ENCODE assay signal across 1 cellular context in the genomic region with DNA sequence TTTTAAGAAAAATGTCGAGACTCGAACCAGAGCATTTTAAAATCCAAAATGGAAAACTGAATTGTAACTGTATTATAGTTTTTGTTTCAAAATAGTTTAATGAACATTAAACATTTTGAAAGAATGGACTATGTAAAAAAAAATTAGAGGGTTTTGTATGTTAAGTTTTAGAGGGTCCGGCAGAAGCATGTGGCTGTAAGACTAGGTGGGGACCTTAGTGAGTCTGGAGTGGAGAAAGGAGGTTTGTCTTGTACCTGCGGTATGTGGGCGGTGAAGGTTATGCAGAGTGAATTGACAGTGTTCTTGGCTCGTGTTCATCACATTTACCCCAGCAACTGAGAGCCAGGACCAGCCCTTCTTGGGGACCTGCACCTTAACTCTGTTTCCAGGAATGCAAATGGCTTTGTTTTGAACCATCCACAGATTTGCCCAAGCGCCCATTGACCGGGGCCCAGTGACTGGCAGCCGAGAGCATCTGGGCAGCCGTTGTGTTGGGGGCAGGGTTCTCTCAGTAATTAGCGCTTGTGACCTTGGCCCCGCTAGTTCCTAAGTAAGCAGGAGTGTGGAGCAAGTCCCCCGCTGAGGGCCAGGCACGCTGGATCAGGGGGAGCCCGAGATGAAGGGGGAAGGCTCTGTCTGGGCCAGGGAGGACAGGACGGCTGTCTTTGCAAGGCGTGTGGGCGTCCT.
TF ChIP-seq lines count a peak whose summit lies in the region.

No MANE protein-coding gene starts in this region.

TF ChIP-seq in HepG2, 621 proteins besides CTCF, POLR2A, EP300 and RAD21 (continued from another document and continues in another):
- TF ChIP-seq FOXP1 (IDR thresholded peaks at IDR 0.05) (no peak), FOXP1 (CRISPR knock-in tag; IDR thresholded peaks at IDR 0.05) (peak; percentile 83), STAT5B (CRISPR knock-in tag; IDR thresholded peaks at IDR 0.05) (peak; percentile 61; the same call in 1 of the 2 replicates), ATF7-NPFF (CRISPR knock-in tag; IDR thresholded peaks at IDR 0.05; ENCODE audit: low read depth) (peak; percentile 80), ZMYM4 (CRISPR knock-in tag; IDR thresholded peaks at IDR 0.05) (peak; percentile 80; the same call in 1 of the 2 replicates), ZNF569 (CRISPR knock-in tag; IDR thresholded peaks at IDR 0.05; ENCODE audit: borderline replicate concordance) (no peak), ELF4 (CRISPR knock-in tag; IDR thresholded peaks at IDR 0.05; ENCODE audit: borderline replicate concordance) (0 out of 2 replicates have a peak, but pooled peaks have one; percentile 42), SATB2 (CRISPR knock-in tag; IDR thresholded peaks at IDR 0.05) (no peak), NCOA1 (CRISPR knock-in tag; IDR thresholded peaks at IDR 0.05) (no peak), MZF1 (CRISPR knock-in tag; IDR thresholded peaks at IDR 0.05; ENCODE audit: borderline replicate concordance) (no peak), PITX1 (CRISPR knock-in tag; IDR thresholded peaks at IDR 0.05) (peak; percentile 83), HNRNPK (IDR thresholded peaks at IDR 0.05; ENCODE audit: low read depth, low read length, poor library complexity, severe bottlenecking) (peak; percentile 11), SNRNP70 (IDR thresholded peaks at IDR 0.05; ENCODE audit: low read depth, low read length) (no peak), ZNF724P (CRISPR knock-in tag; IDR thresholded peaks at IDR 0.05; ENCODE audit: borderline replicate concordance) (peak; percentile 33; the same call in 1 of the 2 replicates), RBAK (CRISPR knock-in tag; IDR thresholded peaks at IDR 0.05) (no peak), NCOR1 (IDR thresholded peaks at IDR 0.05; ENCODE audit: borderline replicate concordance, low read length) (0 out of 2 replicates have a peak, but pooled peaks have one; percentile 30), SIX4 (CRISPR knock-in tag; IDR thresholded peaks at IDR 0.05) (no peak), ZNF615 (CRISPR knock-in tag; IDR thresholded peaks at IDR 0.05; ENCODE audit: borderline replicate concordance) (no peak), FOXA1 (IDR thresholded peaks at IDR 0.05) (no peak), FOXA1 (CRISPR knock-in tag; IDR thresholded peaks at IDR 0.05) (peak; percentile 74), ZNF616 (CRISPR knock-in tag; IDR thresholded peaks at IDR 0.05; ENCODE audit: low read depth) (0 out of 2 replicates have a peak, but pooled peaks have one; percentile 60), ZNF382 (CRISPR knock-in tag; IDR thresholded peaks at IDR 0.05; ENCODE audit: borderline replicate concordance) (no peak), YY1 (IDR thresholded peaks at IDR 0.05; ENCODE audit: insufficient read depth, insufficient replicate concordance, low read depth, low read length) (peak; percentile 48), PRPF4 (IDR thresholded peaks at IDR 0.05; ENCODE audit: low read depth, low read length, poor library complexity, severe bottlenecking) (no peak)
- TF ChIP-seq, protein P1, sequence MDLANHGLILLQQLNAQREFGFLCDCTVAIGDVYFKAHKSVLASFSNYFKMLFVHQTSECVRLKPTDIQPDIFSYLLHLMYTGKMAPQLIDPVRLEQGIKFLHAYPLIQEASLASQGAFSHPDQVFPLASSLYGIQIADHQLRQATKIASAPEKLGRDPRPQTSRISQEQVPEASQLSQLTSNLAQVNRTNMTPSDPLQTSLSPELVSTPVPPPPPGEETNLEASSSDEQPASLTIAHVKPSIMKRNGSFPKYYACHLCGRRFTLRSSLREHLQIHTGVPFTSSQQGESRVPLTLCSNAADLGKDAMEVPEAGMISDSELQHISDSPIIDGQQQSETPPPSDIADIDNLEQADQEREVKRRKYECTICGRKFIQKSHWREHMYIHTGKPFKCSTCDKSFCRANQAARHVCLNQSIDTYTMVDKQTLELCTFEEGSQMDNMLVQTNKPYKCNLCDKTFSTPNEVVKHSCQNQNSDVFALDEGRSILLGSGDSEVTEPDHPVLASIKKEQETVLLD (CRISPR knock-in tag; IDR thresholded peaks at IDR 0.05; ENCODE audit: low read depth): no peak
- TF ChIP-seq, protein P2, sequence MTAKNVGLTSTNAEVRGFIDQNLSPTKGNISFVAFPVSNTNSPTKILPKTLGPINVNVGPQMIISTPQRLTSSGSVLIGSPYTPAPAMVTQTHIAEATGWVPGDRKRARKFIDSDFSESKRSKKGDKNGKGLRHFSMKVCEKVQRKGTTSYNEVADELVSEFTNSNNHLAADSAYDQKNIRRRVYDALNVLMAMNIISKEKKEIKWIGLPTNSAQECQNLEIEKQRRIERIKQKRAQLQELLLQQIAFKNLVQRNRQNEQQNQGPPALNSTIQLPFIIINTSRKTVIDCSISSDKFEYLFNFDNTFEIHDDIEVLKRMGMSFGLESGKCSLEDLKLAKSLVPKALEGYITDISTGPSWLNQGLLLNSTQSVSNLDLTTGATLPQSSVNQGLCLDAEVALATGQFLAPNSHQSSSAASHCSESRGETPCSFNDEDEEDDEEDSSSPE (CRISPR knock-in tag; IDR thresholded peaks at IDR 0.05): no peak; the same call in 1 of the 2 replicates
- TF ChIP-seq, protein P3, sequence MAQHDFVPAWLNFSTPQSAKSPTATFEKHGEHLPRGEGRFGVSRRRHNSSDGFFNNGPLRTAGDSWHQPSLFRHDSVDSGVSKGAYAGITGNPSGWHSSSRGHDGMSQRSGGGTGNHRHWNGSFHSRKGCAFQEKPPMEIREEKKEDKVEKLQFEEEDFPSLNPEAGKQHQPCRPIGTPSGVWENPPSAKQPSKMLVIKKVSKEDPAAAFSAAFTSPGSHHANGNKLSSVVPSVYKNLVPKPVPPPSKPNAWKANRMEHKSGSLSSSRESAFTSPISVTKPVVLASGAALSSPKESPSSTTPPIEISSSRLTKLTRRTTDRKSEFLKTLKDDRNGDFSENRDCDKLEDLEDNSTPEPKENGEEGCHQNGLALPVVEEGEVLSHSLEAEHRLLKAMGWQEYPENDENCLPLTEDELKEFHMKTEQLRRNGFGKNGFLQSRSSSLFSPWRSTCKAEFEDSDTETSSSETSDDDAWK (CRISPR knock-in tag; IDR thresholded peaks at IDR 0.05): no peak
- TF ChIP-seq, protein P4, sequence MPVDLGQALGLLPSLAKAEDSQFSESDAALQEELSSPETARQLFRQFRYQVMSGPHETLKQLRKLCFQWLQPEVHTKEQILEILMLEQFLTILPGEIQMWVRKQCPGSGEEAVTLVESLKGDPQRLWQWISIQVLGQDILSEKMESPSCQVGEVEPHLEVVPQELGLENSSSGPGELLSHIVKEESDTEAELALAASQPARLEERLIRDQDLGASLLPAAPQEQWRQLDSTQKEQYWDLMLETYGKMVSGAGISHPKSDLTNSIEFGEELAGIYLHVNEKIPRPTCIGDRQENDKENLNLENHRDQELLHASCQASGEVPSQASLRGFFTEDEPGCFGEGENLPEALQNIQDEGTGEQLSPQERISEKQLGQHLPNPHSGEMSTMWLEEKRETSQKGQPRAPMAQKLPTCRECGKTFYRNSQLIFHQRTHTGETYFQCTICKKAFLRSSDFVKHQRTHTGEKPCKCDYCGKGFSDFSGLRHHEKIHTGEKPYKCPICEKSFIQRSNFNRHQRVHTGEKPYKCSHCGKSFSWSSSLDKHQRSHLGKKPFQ (CRISPR knock-in tag; IDR thresholded peaks at IDR 0.05; ENCODE audit: insufficient replicate concordance): peak; percentile 94
- TF ChIP-seq, protein P5, sequence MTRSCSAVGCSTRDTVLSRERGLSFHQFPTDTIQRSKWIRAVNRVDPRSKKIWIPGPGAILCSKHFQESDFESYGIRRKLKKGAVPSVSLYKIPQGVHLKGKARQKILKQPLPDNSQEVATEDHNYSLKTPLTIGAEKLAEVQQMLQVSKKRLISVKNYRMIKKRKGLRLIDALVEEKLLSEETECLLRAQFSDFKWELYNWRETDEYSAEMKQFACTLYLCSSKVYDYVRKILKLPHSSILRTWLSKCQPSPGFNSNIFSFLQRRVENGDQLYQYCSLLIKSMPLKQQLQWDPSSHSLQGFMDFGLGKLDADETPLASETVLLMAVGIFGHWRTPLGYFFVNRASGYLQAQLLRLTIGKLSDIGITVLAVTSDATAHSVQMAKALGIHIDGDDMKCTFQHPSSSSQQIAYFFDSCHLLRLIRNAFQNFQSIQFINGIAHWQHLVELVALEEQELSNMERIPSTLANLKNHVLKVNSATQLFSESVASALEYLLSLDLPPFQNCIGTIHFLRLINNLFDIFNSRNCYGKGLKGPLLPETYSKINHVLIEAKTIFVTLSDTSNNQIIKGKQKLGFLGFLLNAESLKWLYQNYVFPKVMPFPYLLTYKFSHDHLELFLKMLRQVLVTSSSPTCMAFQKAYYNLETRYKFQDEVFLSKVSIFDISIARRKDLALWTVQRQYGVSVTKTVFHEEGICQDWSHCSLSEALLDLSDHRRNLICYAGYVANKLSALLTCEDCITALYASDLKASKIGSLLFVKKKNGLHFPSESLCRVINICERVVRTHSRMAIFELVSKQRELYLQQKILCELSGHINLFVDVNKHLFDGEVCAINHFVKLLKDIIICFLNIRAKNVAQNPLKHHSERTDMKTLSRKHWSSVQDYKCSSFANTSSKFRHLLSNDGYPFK (CRISPR knock-in tag; IDR thresholded peaks at IDR 0.05; ENCODE audit: borderline replicate concordance): peak; percentile 38; the same call in 1 of the 2 replicates
- TF ChIP-seq, protein P6, sequence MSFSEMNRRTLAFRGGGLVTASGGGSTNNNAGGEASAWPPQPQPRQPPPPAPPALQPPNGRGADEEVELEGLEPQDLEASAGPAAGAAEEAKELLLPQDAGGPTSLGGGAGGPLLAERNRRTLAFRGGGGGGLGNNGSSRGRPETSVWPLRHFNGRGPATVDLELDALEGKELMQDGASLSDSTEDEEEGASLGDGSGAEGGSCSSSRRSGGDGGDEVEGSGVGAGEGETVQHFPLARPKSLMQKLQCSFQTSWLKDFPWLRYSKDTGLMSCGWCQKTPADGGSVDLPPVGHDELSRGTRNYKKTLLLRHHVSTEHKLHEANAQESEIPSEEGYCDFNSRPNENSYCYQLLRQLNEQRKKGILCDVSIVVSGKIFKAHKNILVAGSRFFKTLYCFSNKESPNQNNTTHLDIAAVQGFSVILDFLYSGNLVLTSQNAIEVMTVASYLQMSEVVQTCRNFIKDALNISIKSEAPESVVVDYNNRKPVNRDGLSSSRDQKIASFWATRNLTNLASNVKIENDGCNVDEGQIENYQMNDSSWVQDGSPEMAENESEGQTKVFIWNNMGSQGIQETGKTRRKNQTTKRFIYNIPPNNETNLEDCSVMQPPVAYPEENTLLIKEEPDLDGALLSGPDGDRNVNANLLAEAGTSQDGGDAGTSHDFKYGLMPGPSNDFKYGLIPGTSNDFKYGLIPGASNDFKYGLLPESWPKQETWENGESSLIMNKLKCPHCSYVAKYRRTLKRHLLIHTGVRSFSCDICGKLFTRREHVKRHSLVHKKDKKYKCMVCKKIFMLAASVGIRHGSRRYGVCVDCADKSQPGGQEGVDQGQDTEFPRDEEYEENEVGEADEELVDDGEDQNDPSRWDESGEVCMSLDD (CRISPR knock-in tag; IDR thresholded peaks at IDR 0.05; ENCODE audit: borderline replicate concordance): peak; percentile 81; the same call in 1 of the 2 replicates
- TF ChIP-seq, protein P7, sequence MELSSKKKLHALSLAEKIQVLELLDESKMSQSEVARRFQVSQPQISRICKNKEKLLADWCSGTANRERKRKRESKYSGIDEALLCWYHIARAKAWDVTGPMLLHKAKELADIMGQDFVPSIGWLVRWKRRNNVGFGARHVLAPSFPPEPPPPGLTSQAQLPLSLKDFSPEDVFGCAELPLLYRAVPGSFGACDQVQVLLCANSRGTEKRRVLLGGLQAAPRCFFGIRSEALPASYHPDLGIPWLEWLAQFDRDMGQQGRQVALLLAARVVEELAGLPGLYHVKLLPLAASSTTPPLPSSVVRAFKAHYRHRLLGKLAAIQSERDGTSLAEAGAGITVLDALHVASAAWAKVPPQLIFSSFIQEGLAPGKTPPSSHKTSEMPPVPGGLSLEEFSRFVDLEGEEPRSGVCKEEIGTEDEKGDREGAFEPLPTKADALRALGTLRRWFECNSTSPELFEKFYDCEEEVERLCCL (CRISPR knock-in tag; IDR thresholded peaks at IDR 0.05; ENCODE audit: borderline replicate concordance): 0 out of 2 replicates have a peak, but pooled peaks have one; percentile 1
- TF ChIP-seq, protein P8, sequence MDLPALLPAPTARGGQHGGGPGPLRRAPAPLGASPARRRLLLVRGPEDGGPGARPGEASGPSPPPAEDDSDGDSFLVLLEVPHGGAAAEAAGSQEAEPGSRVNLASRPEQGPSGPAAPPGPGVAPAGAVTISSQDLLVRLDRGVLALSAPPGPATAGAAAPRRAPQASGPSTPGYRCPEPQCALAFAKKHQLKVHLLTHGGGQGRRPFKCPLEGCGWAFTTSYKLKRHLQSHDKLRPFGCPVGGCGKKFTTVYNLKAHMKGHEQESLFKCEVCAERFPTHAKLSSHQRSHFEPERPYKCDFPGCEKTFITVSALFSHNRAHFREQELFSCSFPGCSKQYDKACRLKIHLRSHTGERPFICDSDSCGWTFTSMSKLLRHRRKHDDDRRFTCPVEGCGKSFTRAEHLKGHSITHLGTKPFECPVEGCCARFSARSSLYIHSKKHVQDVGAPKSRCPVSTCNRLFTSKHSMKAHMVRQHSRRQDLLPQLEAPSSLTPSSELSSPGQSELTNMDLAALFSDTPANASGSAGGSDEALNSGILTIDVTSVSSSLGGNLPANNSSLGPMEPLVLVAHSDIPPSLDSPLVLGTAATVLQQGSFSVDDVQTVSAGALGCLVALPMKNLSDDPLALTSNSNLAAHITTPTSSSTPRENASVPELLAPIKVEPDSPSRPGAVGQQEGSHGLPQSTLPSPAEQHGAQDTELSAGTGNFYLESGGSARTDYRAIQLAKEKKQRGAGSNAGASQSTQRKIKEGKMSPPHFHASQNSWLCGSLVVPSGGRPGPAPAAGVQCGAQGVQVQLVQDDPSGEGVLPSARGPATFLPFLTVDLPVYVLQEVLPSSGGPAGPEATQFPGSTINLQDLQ (CRISPR knock-in tag; IDR thresholded peaks at IDR 0.05): no peak
- TF ChIP-seq, protein P9, sequence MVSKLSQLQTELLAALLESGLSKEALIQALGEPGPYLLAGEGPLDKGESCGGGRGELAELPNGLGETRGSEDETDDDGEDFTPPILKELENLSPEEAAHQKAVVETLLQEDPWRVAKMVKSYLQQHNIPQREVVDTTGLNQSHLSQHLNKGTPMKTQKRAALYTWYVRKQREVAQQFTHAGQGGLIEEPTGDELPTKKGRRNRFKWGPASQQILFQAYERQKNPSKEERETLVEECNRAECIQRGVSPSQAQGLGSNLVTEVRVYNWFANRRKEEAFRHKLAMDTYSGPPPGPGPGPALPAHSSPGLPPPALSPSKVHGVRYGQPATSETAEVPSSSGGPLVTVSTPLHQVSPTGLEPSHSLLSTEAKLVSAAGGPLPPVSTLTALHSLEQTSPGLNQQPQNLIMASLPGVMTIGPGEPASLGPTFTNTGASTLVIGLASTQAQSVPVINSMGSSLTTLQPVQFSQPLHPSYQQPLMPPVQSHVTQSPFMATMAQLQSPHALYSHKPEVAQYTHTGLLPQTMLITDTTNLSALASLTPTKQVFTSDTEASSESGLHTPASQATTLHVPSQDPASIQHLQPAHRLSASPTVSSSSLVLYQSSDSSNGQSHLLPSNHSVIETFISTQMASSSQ (IDR thresholded peaks at IDR 0.05; ENCODE audit: low read depth): peak; percentile 60; the same call in 1 of the 2 replicates
- TF ChIP-seq, protein P9 (CRISPR knock-in tag; IDR thresholded peaks at IDR 0.05; ENCODE audit: borderline replicate concordance): peak; percentile 78; the same call in 1 of the 2 replicates
